ENCODE assay signal across 37 cellular contexts in genomic region chr11:88196393-88196792, GRCh38. TPM values are rescaled to one million over a fixed set of nuclear protein-coding genes. Genes with fewer than 3 reads are reported as not detected.
"Had no signal": no experiment of that assay in that cellular context is flagged by ENCODE, and none has a peak within 500 bp of the region (broad histone marks: within the 10 kb centered on the region; RNA-seq: fewer than 3 reads in every experiment).

No MANE protein-coding gene starts in this region.

- H3K4me3 ChIP-seq: MG63 had no signal

- H3K36me3 ChIP-seq: MG63 had no signal

- DNase-seq: Karpas-422, Kasumi-1, MG63, MM.1S, MV-4-11, NCI-H1048, NCI-H1092, NCI-H1092 treated with DMSO at 0.1 percent for 48 hours, NCI-H1105, NCI-H1105 treated with DMSO at 0.1 percent for 48 hours, NCI-H1417, NCI-H1417 treated with DMSO at 0.1 percent for 48 hours, NCI-H1436, NCI-H1436 treated with DMSO at 0.1 percent for 48 hours, NCI-H146, NCI-H1694, NCI-H1694 treated with DMSO at 0.1 percent for 48 hours, NCI-H187, NCI-H187 treated with DMSO at 0.1 percent for 48 hours, NCI-H1930, NCI-H2029, NCI-H2029 treated with DMSO at 0.1 percent for 48 hours, NCI-H2081, NCI-H2081 treated with DMSO at 0.1 percent for 48 hours, NCI-H2107, NCI-H2171, NCI-H2171 treated with DMSO at 0.1 percent for 48 hours, NCI-H2227 treated with DMSO at 0.1 percent for 48 hours, NCI-H226, NCI-H345, NCI-H446, NCI-H446 treated with DMSO at 0.1 percent for 48 hours, NCI-H510A, NCI-H510A treated with DMSO at 0.1 percent for 48 hours, NCI-H524, NCI-H524 treated with DMSO at 0.1 percent for 48 hours had no signal

- H3K27me3 ChIP-seq: MG63 had no signal

RNA-seq across cellular contexts. Expression of gene RAB38, which starts 21.1 kb away (rescaled TPM):
- total RNA-seq: LHCN-M2 had no signal
